Comparison of ENCODE assay signal across 10 cellular contexts in the genomic region with DNA sequence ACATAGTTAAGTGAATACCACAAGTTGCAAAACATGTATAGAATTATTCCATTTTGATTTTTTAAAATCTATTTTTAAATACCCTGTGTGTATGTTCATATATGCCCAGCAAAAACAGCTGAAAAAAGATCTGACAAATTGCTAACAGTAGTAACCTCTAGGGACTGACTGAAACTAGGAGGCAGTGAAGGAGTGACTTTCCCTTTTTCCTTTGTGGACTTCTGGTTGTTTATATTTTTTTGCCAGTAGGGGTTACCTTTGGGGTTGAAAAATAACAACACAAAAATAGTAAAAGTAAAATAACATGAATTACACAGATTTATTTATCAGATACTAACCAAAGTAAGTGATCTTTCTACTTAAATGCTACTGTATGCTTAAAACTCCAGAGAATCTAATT. TPM values are rescaled to one million over a fixed set of nuclear protein-coding genes. Genes with fewer than 3 reads are reported as not detected.
DNase-seq lines count a peak whose midpoint lies in the region; ATAC-seq and TF ChIP-seq lines count a peak whose summit lies in the region.
"Had no signal": no experiment of that assay in that cellular context is flagged by ENCODE, and none has a peak within 500 bp of the region (broad histone marks: within the 10 kb centered on the region; RNA-seq: fewer than 3 reads in every experiment).

No MANE protein-coding gene starts in this region.

- no peak overlapping the region for H3K9ac ChIP-seq in KMS-11

- peaks cover 20% of the 10 kb centered on the region; the same call in 1 of the 2 replicates for H3K79me2 ChIP-seq in KMS-11 (ENCODE audit: insufficient read depth, low read depth)

- peak overlapping the region; percentile 58 for H3K4me2 ChIP-seq in KMS-11

- H3K4me3 ChIP-seq in CD4-positive, CD25-positive, alpha-beta regulatory T cell (ENCODE audit: low read depth, low read length), result peak overlapping the region; percentile 89
- no peak overlapping the region for H3K4me3 ChIP-seq in KMS-11 (IDR thresholded peaks at IDR 0.05; ENCODE audit: insufficient read depth, low read depth, low read length)

- H3K9me3 ChIP-seq in CD4-positive, CD25-positive, alpha-beta regulatory T cell (ENCODE audit: control insufficient read depth in 2 of 2, low read length in 2 of 2), result no peaks in the 10 kb centered on the region

- no peaks in the 10 kb centered on the region for H4K20me1 ChIP-seq in KMS-11 (ENCODE audit: insufficient read depth)

- DNase-seq in CD4-positive, CD25-positive, alpha-beta regulatory T cell, result no peak
- no peak for DNase-seq in central memory CD8-positive, alpha-beta T cell (ENCODE audit: low spot score in 2 of 2)
- DNase-seq in natural killer cell treated with Interleukin-12 subunit alpha and Interleukin-12 subunit beta and Interleukin-15 and Interleukin-18, amount 100 ng/mL, for 72 hours (ENCODE audit: low spot score), result no peak
- no peak for DNase-seq in stimulated activated CD4-positive, alpha-beta T cell treated with anti-CD3 and anti-CD28 coated beads, Interleukin-2, amount 100 ng/mL, for 48 hours
- DNase-seq in NOMO-1 treated with DMSO at 0.1 percent for 48 hours (lab: John Stamatoyannopoulos, UW; ENCODE audit: unreplicated experiment), result no peak
- DNase-seq in H4 (ENCODE audit: low spot score), result no peak
- DNase-seq: NCI-H2029, nucleus accumbens had no signal

- ATAC-seq in CD4-positive, CD25-positive, alpha-beta regulatory T cell (ENCODE audit: low read depth in 2 of 2), result no peak
- ATAC-seq in central memory CD8-positive, alpha-beta T cell (replicated peaks; ENCODE audit: extremely low read depth, poor library complexity, severe bottlenecking), result no peak
- ATAC-seq in natural killer cell treated with Interleukin-12 subunit alpha and Interleukin-12 subunit beta and Interleukin-15 and Interleukin-18, amount 100 ng/mL, for 72 hours, result no peak
- ATAC-seq in HG02938 (IDR thresholded peaks at IDR 0.05; ENCODE audit: unreplicated experiment), result no peak

- H3K4me1 ChIP-seq in CD4-positive, CD25-positive, alpha-beta regulatory T cell (ENCODE audit: control insufficient read depth, insufficient read depth, low read length, poor library complexity, severe bottlenecking), result peaks cover 44% of the 10 kb centered on the region
- peaks cover 60% of the 10 kb centered on the region for H3K4me1 ChIP-seq in KMS-11 (ENCODE audit: low read depth, poor library complexity, severe bottlenecking)

- no peaks in the 10 kb centered on the region for H3K27me3 Mint-ChIP-seq in CD4-positive, CD25-positive, alpha-beta regulatory T cell
- H3K27me3 Mint-ChIP-seq in central memory CD8-positive, alpha-beta T cell, result no peaks in the 10 kb centered on the region
- no peaks in the 10 kb centered on the region for H3K27me3 Mint-ChIP-seq in natural killer cell treated with Interleukin-12 subunit alpha and Interleukin-12 subunit beta and Interleukin-15 and Interleukin-18, amount 100 ng/mL, for 72 hours

- peak overlapping the region in 2 of 3 donors; percentile 79 to 84 for H3K27ac Mint-ChIP-seq in CD4-positive, CD25-positive, alpha-beta regulatory T cell
- peak overlapping the region; percentile 96 for H3K27ac Mint-ChIP-seq in central memory CD8-positive, alpha-beta T cell (ENCODE audit: low read depth)
- peak overlapping the region; percentile 78 to 95 for H3K27ac Mint-ChIP-seq in natural killer cell treated with Interleukin-12 subunit alpha and Interleukin-12 subunit beta and Interleukin-15 and Interleukin-18, amount 100 ng/mL, for 72 hours

- no peak for TF ChIP-seq CTCF in KMS-11 (conservative IDR thresholded peaks at IDR 0.05; ENCODE audit: low read depth, low read length)

- peak overlapping the region; percentile 64 for H3K27ac ChIP-seq in CD4-positive, CD25-positive, alpha-beta regulatory T cell (ENCODE audit: insufficient read depth, low read length, poor library complexity, severe bottlenecking)
- H3K27ac ChIP-seq in KMS-11, result no peak overlapping the region

- peak overlapping the region in 3 of 4 donors; percentile 87 to 96 (median 90) for H3K4me3 Mint-ChIP-seq in CD4-positive, CD25-positive, alpha-beta regulatory T cell
- peak overlapping the region; percentile 94 for H3K4me3 Mint-ChIP-seq in central memory CD8-positive, alpha-beta T cell
- H3K4me3 Mint-ChIP-seq in natural killer cell treated with Interleukin-12 subunit alpha and Interleukin-12 subunit beta and Interleukin-15 and Interleukin-18, amount 100 ng/mL, for 72 hours, result peak overlapping the region; percentile 95

- no peaks in the 10 kb centered on the region for H3K36me3 ChIP-seq in CD4-positive, CD25-positive, alpha-beta regulatory T cell (ENCODE audit: control insufficient read depth, insufficient read depth, low read length)
- no peaks in the 10 kb centered on the region for H3K36me3 ChIP-seq in KMS-11 (ENCODE audit: insufficient read depth)

- H3K9me3 Mint-ChIP-seq in CD4-positive, CD25-positive, alpha-beta regulatory T cell, result no peaks in the 10 kb centered on the region
- no peaks in the 10 kb centered on the region for H3K9me3 Mint-ChIP-seq in central memory CD8-positive, alpha-beta T cell
- no peaks in the 10 kb centered on the region for H3K9me3 Mint-ChIP-seq in natural killer cell treated with Interleukin-12 subunit alpha and Interleukin-12 subunit beta and Interleukin-15 and Interleukin-18, amount 100 ng/mL, for 72 hours

- peaks cover 14 to 44% (median 35%) of the 10 kb centered on the region in 4 donors for H3K4me1 Mint-ChIP-seq in CD4-positive, CD25-positive, alpha-beta regulatory T cell
- H3K4me1 Mint-ChIP-seq in central memory CD8-positive, alpha-beta T cell, result peaks cover 46% of the 10 kb centered on the region
- H3K4me1 Mint-ChIP-seq in natural killer cell treated with Interleukin-12 subunit alpha and Interleukin-12 subunit beta and Interleukin-15 and Interleukin-18, amount 100 ng/mL, for 72 hours (ENCODE audit: low read depth in 2 of 2), result peaks cover 35 to 37% of the 10 kb centered on the region in 2 donors

- H2AFZ ChIP-seq in KMS-11 (ENCODE audit: low read depth), result no peak overlapping the region

- no peaks in the 10 kb centered on the region for H3K27me3 ChIP-seq in CD4-positive, CD25-positive, alpha-beta regulatory T cell (ENCODE audit: control insufficient read depth, insufficient read depth, low read length)
- no peaks in the 10 kb centered on the region for H3K27me3 ChIP-seq in KMS-11 (ENCODE audit: insufficient read depth, low read depth)

- H3K36me3 Mint-ChIP-seq in CD4-positive, CD25-positive, alpha-beta regulatory T cell, result no peaks in the 10 kb centered on the region
- H3K36me3 Mint-ChIP-seq in central memory CD8-positive, alpha-beta T cell (ENCODE audit: insufficient read depth), result peaks cover 7% of the 10 kb centered on the region
- H3K36me3 Mint-ChIP-seq in natural killer cell treated with Interleukin-12 subunit alpha and Interleukin-12 subunit beta and Interleukin-15 and Interleukin-18, amount 100 ng/mL, for 72 hours, result no peaks in the 10 kb centered on the region

RNA-seq across cellular contexts. Expression of gene MEGF9, which starts 2.9 kb away (rescaled TPM):
- 17.8 TPM for total RNA-seq in CD4-positive, CD25-positive, alpha-beta regulatory T cell
- polyA plus RNA-seq in CD4-positive, CD25-positive, alpha-beta regulatory T cell, result 1 to 10 TPM; 4.6 to 7.7 (median 7.3) TPM
- 10 to 100 TPM in 1 of 2 donors, 1 to 10 TPM in 1; 7.7 to 12.7 TPM for total RNA-seq in natural killer cell treated with Interleukin-12 subunit alpha and Interleukin-12 subunit beta and Interleukin-15 and Interleukin-18, amount 100 ng/mL, for 72 hours
- 9.0 and 10.1 TPM in 2 replicates for total RNA-seq in H4 (2014; rRNA removed; shearing (Covaris generic))
